ENCODE assay signal across 20 cellular contexts in genomic region chr5:73774924-73775323, GRCh38.
DNase-seq lines count a peak whose midpoint lies in the region; ATAC-seq and TF ChIP-seq lines count a peak whose summit lies in the region.
"Had no signal": no experiment of that assay in that cellular context is flagged by ENCODE, and none has a peak within 500 bp of the region (broad histone marks: within the 10 kb centered on the region; RNA-seq: fewer than 3 reads in every experiment).

No MANE protein-coding gene starts in this region.

- intact Hi-C loops in IMR-90 (cut with micrococcal nuclease), result loop anchor here (5.0 kb wide), 1 partner anchor 53 kb away; no protein-coding TSS in a partner anchor

- no peak overlapping the region for H4K5ac ChIP-seq in IMR-90 (ENCODE audit: low read depth, low read length)

- no peak overlapping the region for H2BK15ac ChIP-seq in IMR-90 (ENCODE audit: low read depth, low read length)

- H3K9me3 ChIP-seq in IMR-90 (ENCODE audit: control insufficient read depth, insufficient read depth, low read length), result no peaks in the 10 kb centered on the region
- H3K9me3 ChIP-seq: BE2C, HAP-1 had no signal

- 0 out of 2 replicates have a peak overlapping the region, but pooled peaks have one; percentile 64 for H3K14ac ChIP-seq in IMR-90 (replicated peaks; ENCODE audit: low read depth, low read length)

- H3K4me3 Mint-ChIP-seq in progenitor cell of endocrine pancreas (ENCODE audit: low read depth), result no peak overlapping the region
- H3K4me3 Mint-ChIP-seq: CD14-positive monocyte; CD4-positive, alpha-beta T cell; CD8-positive, alpha-beta memory T cell; GM23338; HFFc6 had no signal

- TF ChIP-seq CTCF in IMR-90 (conservative IDR thresholded peaks at IDR 0.05; ENCODE audit: low read depth, low read length) (no peak), progenitor cell of endocrine pancreas (IDR thresholded peaks at IDR 0.05; ENCODE audit: unreplicated experiment) (no peak)

- H2BK20ac ChIP-seq in IMR-90 (ENCODE audit: low read depth, low read length), result no peak overlapping the region

- peaks cover 2% of the 10 kb centered on the region; the same call in 1 of the 2 replicates for H3K36me3 ChIP-seq in IMR-90 (ENCODE audit: control insufficient read depth, insufficient read depth, low read length)
- H3K36me3 ChIP-seq: BLaER1 treated with 17β-estradiol and CSF1 and Interleukin-3, amounts not matched to agents 10 nM and 100 nM; HAP-1 had no signal

- DNase-seq in IMR-90, result no peak
- DNase-seq in glomerular endothelial cell (ENCODE audit: extremely low read depth, low read depth, low spot score), result peak; percentile 76
- DNase-seq in pulmonary artery endothelial cell (ENCODE audit: low read depth, low spot score), result peak; percentile 55
- no peak for DNase-seq in progenitor cell of endocrine pancreas (ENCODE audit: low spot score, unreplicated experiment)
- no peak for DNase-seq in NCI-H2227 treated with DMSO at 0.1 percent for 48 hours (lab: John Stamatoyannopoulos, UW)
- no peak for DNase-seq in NOMO-1 treated with dmso at 0.1 percent for 144 hours (lab: John Stamatoyannopoulos, UW; ENCODE audit: unreplicated experiment)
- DNase-seq: ACHN; AML-193; BE2C; CD4-positive, alpha-beta T cell; CD8-positive, alpha-beta memory T cell; DMS 273 treated with DMSO at 0.1 percent for 48 hours; DMS79; EL; GDM1; HFFc6 had no signal

- no peaks in the 10 kb centered on the region for H3K9me3 Mint-ChIP-seq in progenitor cell of endocrine pancreas (ENCODE audit: low read depth)
- H3K9me3 Mint-ChIP-seq: CD8-positive, alpha-beta memory T cell; GM23338; HFFc6 had no signal

- H3K4me1 ChIP-seq in IMR-90 (ENCODE audit: control insufficient read depth, insufficient read depth, low read length), result peaks cover 6% of the 10 kb centered on the region
- H3K4me1 ChIP-seq: BLaER1 treated with 17β-estradiol and CSF1 and Interleukin-3, amounts not matched to agents 10 nM and 100 nM; HAP-1 had no signal

- no peak overlapping the region for H2AFZ ChIP-seq in IMR-90 (replicated peaks; ENCODE audit: low read length, poor library complexity)
- H2AFZ ChIP-seq: GM23338 had no signal

- H4K20me1 ChIP-seq in IMR-90 (ENCODE audit: insufficient read depth, low read length), result no peaks in the 10 kb centered on the region
- H4K20me1 ChIP-seq: BLaER1 treated with 17β-estradiol and CSF1 and Interleukin-3, amounts not matched to agents 10 nM and 100 nM had no signal

- no peak overlapping the region for H2AK5ac ChIP-seq in IMR-90 (ENCODE audit: low read depth, low read length)

- ATAC-seq in IMR-90 (ENCODE audit: low read depth), result no peak
- ATAC-seq: GM23338 had no signal

- no peak overlapping the region for H3K9ac ChIP-seq in IMR-90 (ENCODE audit: low read depth, low read length)
- H3K9ac ChIP-seq: BLaER1 treated with 17β-estradiol and CSF1 and Interleukin-3, amounts not matched to agents 10 nM and 100 nM had no signal

- no peak overlapping the region for H4K8ac ChIP-seq in IMR-90 (ENCODE audit: low read depth in 2 of 2, low read length in 2 of 2)

- BruUV-seq in IMR-90 (replicated peaks; lab: Mats Ljungman, UMichigan), result no TSS peak

- in situ Hi-C loops in IMR-90 (cut with MboI; ENCODE audit: low sequenced_read_pairs), result no loop called here

- H2BK5ac ChIP-seq in IMR-90 (ENCODE audit: low read depth, low read length, poor library complexity, severe bottlenecking), result no peak overlapping the region

- H4K91ac ChIP-seq in IMR-90 (ENCODE audit: insufficient read depth, low read depth, low read length), result no peak overlapping the region

- H3K36me3 Mint-ChIP-seq in progenitor cell of endocrine pancreas (ENCODE audit: insufficient read depth), result no peaks in the 10 kb centered on the region
- H3K36me3 Mint-ChIP-seq: CD14-positive monocyte; CD8-positive, alpha-beta memory T cell had no signal

- no peak for TF ChIP-seq RAD21 in IMR-90 (IDR thresholded peaks at IDR 0.05; ENCODE audit: low read length)

- dilution Hi-C loops in IMR-90 (cut with HindIII; ENCODE audit: low sequenced_read_pairs, unreplicated experiment), result loop anchor here (25.0 kb wide), 1 partner anchor 188 kb away; no protein-coding TSS in a partner anchor

- no peak overlapping the region for H3K4me2 ChIP-seq in IMR-90 (ENCODE audit: low read depth, low read length)
- H3K4me2 ChIP-seq: BLaER1 treated with 17β-estradiol and CSF1 and Interleukin-3, amounts not matched to agents 10 nM and 100 nM; GM23338 had no signal

- H3K18ac ChIP-seq in IMR-90 (ENCODE audit: low read depth, low read length), result no peak overlapping the region; the same call in 1 of the 2 replicates

- no peak overlapping the region for H3K27ac Mint-ChIP-seq in progenitor cell of endocrine pancreas
- H3K27ac Mint-ChIP-seq: CD14-positive monocyte; CD4-positive, alpha-beta T cell; CD8-positive, alpha-beta memory T cell; GM23338; HFFc6 had no signal

- H3K79me1 ChIP-seq in IMR-90 (ENCODE audit: low read depth in 1 of 2, low read length in 2 of 2), result peaks cover under 1 to 25% of the 10 kb centered on the region in 2 experiments; a peak in 2 of 4 replicates

- H3K23ac ChIP-seq in IMR-90 (ENCODE audit: low read depth, low read length), result no peak overlapping the region

- H3K4me1 Mint-ChIP-seq in progenitor cell of endocrine pancreas (ENCODE audit: low read depth), result no peaks in the 10 kb centered on the region
- H3K4me1 Mint-ChIP-seq: CD14-positive monocyte; CD8-positive, alpha-beta memory T cell; GM23338 had no signal

- TF ChIP-seq POLR2A in IMR-90 (IDR thresholded peaks at IDR 0.05; ENCODE audit: low read depth, low read length), result no peak

- H3K9me1 ChIP-seq in IMR-90 (ENCODE audit: insufficient read depth, low read length), result peaks cover 12% of the 10 kb centered on the region

- no peaks in the 10 kb centered on the region for H3K27me3 Mint-ChIP-seq in progenitor cell of endocrine pancreas

- WGBS in IMR-90 (ENCODE audit: extremely low coverage in 2 of 2, insufficient read length in 1 of 2), 2 experiments, result no CpG with 5 or more reads among the region's 3 CpGs

- CTCF ChIA-PET in IMR-90 (lab: Yijun Ruan, JAX), result interaction anchor here (1.3 kb wide), 1 partner anchor 8 kb away, joined by 4 read pairs; no protein-coding TSS in a partner anchor

- no peak overlapping the region for H3K27ac ChIP-seq in IMR-90 (ENCODE audit: insufficient read depth, low read length)
- H3K27ac ChIP-seq: BLaER1 treated with 17β-estradiol and CSF1 and Interleukin-3, amounts not matched to agents 10 nM and 100 nM had no signal

- no peak overlapping the region for H2AK9ac ChIP-seq in IMR-90 (replicated peaks; ENCODE audit: low read depth, low read length, poor library complexity)

- no peaks in the 10 kb centered on the region for H3K27me3 ChIP-seq in IMR-90 (ENCODE audit: control insufficient read depth, insufficient read depth, low read length)
- H3K27me3 ChIP-seq: BE2C; BLaER1 treated with 17β-estradiol and CSF1 and Interleukin-3, amounts not matched to agents 10 nM and 100 nM had no signal

- H3K4me3 ChIP-seq in IMR-90 (ENCODE audit: insufficient read depth, low read depth, low read length), result no peak overlapping the region
- H3K4me3 ChIP-seq: BLaER1 treated with 17β-estradiol and CSF1 and Interleukin-3, amounts not matched to agents 10 nM and 100 nM; GM23338; HAP-1 had no signal

- no peak overlapping the region for H2BK120ac ChIP-seq in IMR-90 (ENCODE audit: low read depth, low read length)

- POLR2A ChIA-PET in IMR-90 (lab: Charles Lee; ENCODE audit: unreplicated experiment), result no interaction called here

- H3K4ac ChIP-seq in IMR-90 (ENCODE audit: low read depth, low read length), result no peak overlapping the region

- no peak overlapping the region for H3K56ac ChIP-seq in IMR-90 (ENCODE audit: extremely low read depth, insufficient read depth, low read length)

TF ChIP-seq in IMR-90, 13 proteins besides CTCF, POLR2A, EP300 and RAD21:
- TF ChIP-seq CHD1 (IDR thresholded peaks at IDR 0.05; ENCODE audit: low read depth, low read length) (no peak), CEBPB (IDR thresholded peaks at IDR 0.05; ENCODE audit: low read depth, low read length) (no peak), RFX5 (IDR thresholded peaks at IDR 0.05; ENCODE audit: low read depth, low read length) (no peak), BHLHE40 (IDR thresholded peaks at IDR 0.05; ENCODE audit: low read depth, low read length) (no peak), NFE2L2 (IDR thresholded peaks at IDR 0.05; ENCODE audit: low read depth, low read length) (no peak), MAFK (IDR thresholded peaks at IDR 0.05; ENCODE audit: low read depth, low read length) (no peak), USF2 (IDR thresholded peaks at IDR 0.05; ENCODE audit: low read depth, low read length) (no peak), RCOR1 (IDR thresholded peaks at IDR 0.05; ENCODE audit: insufficient replicate concordance, low read length) (no peak), MAZ (IDR thresholded peaks at IDR 0.05; ENCODE audit: borderline replicate concordance, low read depth, low read length) (no peak), SMC3 (IDR thresholded peaks at IDR 0.05; ENCODE audit: low read depth, low read length) (no peak), MXI1 (IDR thresholded peaks at IDR 0.05; ENCODE audit: borderline replicate concordance, low read depth, low read length) (no peak), FOS (IDR thresholded peaks at IDR 0.05; ENCODE audit: low read depth, low read length) (no peak), ELK1 (IDR thresholded peaks at IDR 0.05; ENCODE audit: borderline replicate concordance, low read depth, low read length) (no peak)

Comparison
In these comparisons a context has a peak if more than half of its experiments do, and no peak if none do; other contexts are left out.
1. DNase-seq: peak in glomerular endothelial cell (single experiment) and pulmonary artery endothelial cell (single experiment); none in IMR-90 (single experiment), progenitor cell of endocrine pancreas (single experiment), NCI-H2227 treated with DMSO at 0.1 percent for 48 hours (single experiment) and NOMO-1 treated with dmso at 0.1 percent for 144 hours (single experiment).